In the genomic region with DNA sequence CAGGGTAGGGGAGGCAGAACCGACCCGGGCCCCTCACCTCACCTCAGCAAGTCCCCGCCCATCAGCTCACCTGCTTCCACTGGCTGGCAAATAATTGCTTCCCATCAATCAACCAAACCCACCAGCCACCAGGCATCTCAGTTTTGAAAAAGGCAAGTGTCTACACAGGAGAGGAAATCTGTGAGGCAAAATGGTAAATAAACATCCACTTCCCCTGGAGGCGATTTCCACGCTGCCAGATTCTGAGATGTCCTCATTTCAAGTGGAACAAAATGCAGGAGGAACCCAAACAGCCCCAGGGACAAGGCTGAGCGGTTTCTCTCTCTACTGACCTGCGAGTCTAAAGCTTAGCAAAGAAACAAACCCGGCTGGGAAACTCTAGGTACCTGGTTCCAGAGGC, we compare ENCODE assay signal across 18 cellular contexts.
DNase-seq lines count a peak whose midpoint lies in the region; ATAC-seq and TF ChIP-seq lines count a peak whose summit lies in the region.
"Had no signal": no experiment of that assay in that cellular context is flagged by ENCODE, and none has a peak within 500 bp of the region (broad histone marks: within the 10 kb centered on the region; RNA-seq: fewer than 3 reads in every experiment).

No MANE protein-coding gene starts in this region.

- intact Hi-C loops in thyroid gland (cut with DNase I), result no loop called here

- H3K4me3 Mint-ChIP-seq in T-helper 17 cell, result no peak overlapping the region
- no peak overlapping the region for H3K4me3 Mint-ChIP-seq in progenitor cell of endocrine pancreas (ENCODE audit: low read depth)
- H3K4me3 Mint-ChIP-seq: H9, HFFc6 had no signal

- no peak for TF ChIP-seq POLR2A in thyroid gland (IDR thresholded peaks at IDR 0.05)

- 44 to 55% methylated on average over 8 of the region's 8 CpGs for WGBS in thyroid gland, 2 donors

- H3K9me3 Mint-ChIP-seq in progenitor cell of endocrine pancreas (ENCODE audit: low read depth), result no peaks in the 10 kb centered on the region
- H3K9me3 Mint-ChIP-seq: H9, HFFc6 had no signal

- H3K4me1 ChIP-seq in thyroid gland, result peaks cover 0 to 6% of the 10 kb centered on the region in 2 donors
- H3K4me1 ChIP-seq: BE2C, SJCRH30 had no signal

- ATAC-seq in T-helper 17 cell, result no peak

- H3K27ac ChIP-seq in thyroid gland, result no peak overlapping the region
- H3K27ac ChIP-seq: SJCRH30 had no signal

- H3K4me3 ChIP-seq in thyroid gland (replicated peaks in 1 of 3) (no peak overlapping the region), MG63 (no peak overlapping the region)
- H3K4me3 ChIP-seq: SJCRH30 had no signal

- H3K27ac Mint-ChIP-seq in T-helper 17 cell (peak overlapping the region; percentile 37), progenitor cell of endocrine pancreas (no peak overlapping the region)
- H3K27ac Mint-ChIP-seq: H9, HFFc6 had no signal

- TF ChIP-seq CTCF in thyroid gland (IDR thresholded peaks at IDR 0.05) (no peak), progenitor cell of endocrine pancreas (IDR thresholded peaks at IDR 0.05; ENCODE audit: unreplicated experiment) (no peak)

- no peaks in the 10 kb centered on the region for H3K9me3 ChIP-seq in T-helper 17 cell (ENCODE audit: control insufficient read depth, low read length, poor library complexity, severe bottlenecking)
- H3K9me3 ChIP-seq in thyroid gland, result no peaks in the 10 kb centered on the region
- H3K9me3 ChIP-seq in MG63, result no peaks in the 10 kb centered on the region
- H3K9me3 ChIP-seq: BE2C, SJCRH30 had no signal

- H3K27me3 Mint-ChIP-seq in T-helper 17 cell, result no peaks in the 10 kb centered on the region
- peaks cover 32% of the 10 kb centered on the region for H3K27me3 Mint-ChIP-seq in progenitor cell of endocrine pancreas

- DNase-seq in activated effector memory CD4-positive, alpha-beta T cell treated with anti-CD3 and anti-CD28 coated beads, Interleukin-2, amount 50 U/mL, for 16 hours, result peak; percentile 39
- DNase-seq in activated effector memory CD4-positive, alpha-beta T cell treated with Interleukin-2 at 50 U/mL for 16 hours, result no peak
- no peak for DNase-seq in T-helper 17 cell
- DNase-seq in mesenteric fat pad (ENCODE audit: low spot score), result peak; percentile 41
- peak; percentile 30 to 45 for DNase-seq in thyroid gland
- DNase-seq in progenitor cell of endocrine pancreas (ENCODE audit: low spot score, unreplicated experiment), result no peak
- no peak for DNase-seq in MG63
- DNase-seq: BE2C; EL; H9; HFFc6; KG1; NCI-H1694; NCI-H2081; NCI-H446; NCI-H526 treated with DMSO at 0.1 percent for 48 hours; NK-92 treated with Interleukin-12 subunit alpha and Interleukin-12 subunit beta, amount 100 ng/mL, for 24 hours; SJCRH30 had no signal

- H3K4me1 Mint-ChIP-seq in T-helper 17 cell (peaks cover 17% of the 10 kb centered on the region), progenitor cell of endocrine pancreas (ENCODE audit: low read depth) (peaks cover 6% of the 10 kb centered on the region)

- H3K27me3 ChIP-seq in thyroid gland (no peaks in the 10 kb centered on the region), MG63 (no peaks in the 10 kb centered on the region)
- H3K27me3 ChIP-seq: BE2C had no signal

- no peaks in the 10 kb centered on the region for H3K36me3 Mint-ChIP-seq in T-helper 17 cell (ENCODE audit: low read depth)
- H3K36me3 Mint-ChIP-seq in progenitor cell of endocrine pancreas (ENCODE audit: insufficient read depth), result no peaks in the 10 kb centered on the region

- H3K36me3 ChIP-seq in thyroid gland (peaks cover 0 to 4% of the 10 kb centered on the region in 2 donors), MG63 (no peaks in the 10 kb centered on the region)
- H3K36me3 ChIP-seq: BE2C, SJCRH30 had no signal

Comparison
In these comparisons a context has a peak if more than half of its experiments do, and no peak if none do; other contexts are left out.
1. DNase-seq: peak in activated effector memory CD4-positive, alpha-beta T cell treated with anti-CD3 and anti-CD28 coated beads, Interleukin-2, amount 50 U/mL, for 16 hours (single experiment), mesenteric fat pad (single experiment) and thyroid gland (2 of 2); none in activated effector memory CD4-positive, alpha-beta T cell treated with Interleukin-2 at 50 U/mL for 16 hours (single experiment), T-helper 17 cell (0 of 3), progenitor cell of endocrine pancreas (single experiment) and MG63 (single experiment).